In genomic region chr17:40563371-40564052, GRCh38 we compare ENCODE assay signal across 1 cellular context.
TF ChIP-seq lines count a peak whose summit lies in the region.

No MANE protein-coding gene starts in this region.

TF ChIP-seq in GM12878, 131 proteins besides CTCF, POLR2A, EP300 and RAD21 (continued from another document and continues in another):
- TF ChIP-seq ZBTB11 (CRISPR knock-in tag; IDR thresholded peaks at IDR 0.05) (0 out of 2 replicates have a peak, but pooled peaks have one; percentile 36), CBFB (IDR thresholded peaks at IDR 0.05; ENCODE audit: low read depth) (0 out of 2 replicates have a peak, but pooled peaks have one; percentile 50), NFYA (IDR thresholded peaks at IDR 0.05; ENCODE audit: borderline replicate concordance, low read depth, low read length) (no peak), WRNIP1 (IDR thresholded peaks at IDR 0.05; ENCODE audit: borderline replicate concordance, low read depth, low read length) (0 out of 2 replicates have a peak, but pooled peaks have one; percentile 31), ZNF207 (IDR thresholded peaks at IDR 0.05; ENCODE audit: borderline replicate concordance) (no peak), ESRRA (IDR thresholded peaks at IDR 0.05; ENCODE audit: low read length) (no peak), TARDBP (IDR thresholded peaks at IDR 0.05; ENCODE audit: borderline replicate concordance) (no peak), IKZF1 (conservative IDR thresholded peaks at IDR 0.05) (peak; percentile 15; the same call in 1 of the 2 replicates), MYC (IDR thresholded peaks at IDR 0.05; ENCODE audit: insufficient read depth, insufficient read length, insufficient replicate concordance, low read length, severe bottlenecking) (no peak), TBL1XR1 (IDR thresholded peaks at IDR 0.05; ENCODE audit: low read depth, low read length) (peak; percentile 40; the same call in 1 of the 2 replicates), MAX (IDR thresholded peaks at IDR 0.05; ENCODE audit: low read depth, low read length) (no peak; the same call in 1 of the 2 replicates), TAF1 (IDR thresholded peaks at IDR 0.05; ENCODE audit: borderline replicate concordance, low read depth, low read length) (peak; percentile 2; the same call in 1 of the 2 replicates), E2F8 (IDR thresholded peaks at IDR 0.05; ENCODE audit: low read depth, partially characterized antibody) (no peak), KLF5 (IDR thresholded peaks at IDR 0.05; ENCODE audit: partially characterized antibody) (no peak), NRF1 (conservative IDR thresholded peaks at IDR 0.05; ENCODE audit: low read depth, low read length) (no peak), IRF3 (IDR thresholded peaks at IDR 0.05) (no peak), ELK1 (IDR thresholded peaks at IDR 0.05; ENCODE audit: low read depth, low read length) (no peak), PBX3 (IDR thresholded peaks at IDR 0.05; ENCODE audit: insufficient replicate concordance, low read depth, low read length) (no peak), ZNF384 (IDR thresholded peaks at IDR 0.05; ENCODE audit: borderline replicate concordance, low read depth, low read length) (no peak), MYB (IDR thresholded peaks at IDR 0.05; ENCODE audit: borderline replicate concordance, low read depth, low read length) (peak; percentile 80), PML (IDR thresholded peaks at IDR 0.05; ENCODE audit: low read length) (peak; percentile 64), SP1 (IDR thresholded peaks at IDR 0.05; ENCODE audit: low read depth, low read length) (no peak), SREBF1 (IDR thresholded peaks at IDR 0.05; ENCODE audit: low read length) (0 out of 2 replicates have a peak, but pooled peaks have one; percentile 18), CHD2 (IDR thresholded peaks at IDR 0.05; ENCODE audit: borderline replicate concordance, low read depth, low read length) (peak; percentile 61), RB1 (IDR thresholded peaks at IDR 0.05; ENCODE audit: borderline replicate concordance) (no peak), PAX5 (IDR thresholded peaks at IDR 0.05; ENCODE audit: borderline replicate concordance, low read depth, low read length) (peak; percentile 43; the same call in 1 of the 2 replicates), RELB (IDR thresholded peaks at IDR 0.05; ENCODE audit: low read depth) (no peak), BACH1 (IDR thresholded peaks at IDR 0.05; ENCODE audit: borderline replicate concordance) (peak; percentile 94), ATF7 (IDR thresholded peaks at IDR 0.05; ENCODE audit: low read depth) (no peak), RUNX3 (IDR thresholded peaks at IDR 0.05; ENCODE audit: low read length) (no peak), ZNF622 (IDR thresholded peaks at IDR 0.05) (no peak), SIX5 (IDR thresholded peaks at IDR 0.05; ENCODE audit: low read depth, low read length, severe bottlenecking) (no peak), RBBP5 (conservative IDR thresholded peaks at IDR 0.05) (no peak), POU2F2 (IDR thresholded peaks at IDR 0.05; ENCODE audit: borderline replicate concordance, low read depth, low read length) (peak; percentile 86; the same call in 2 of the 3 replicates), JUNB (IDR thresholded peaks at IDR 0.05) (peak; percentile 62), PRDM15 (CRISPR knock-in tag; IDR thresholded peaks at IDR 0.05) (0 out of 2 replicates have a peak, but pooled peaks have one; percentile 3), SMARCA5 (IDR thresholded peaks at IDR 0.05) (no peak), E2F4 (IDR thresholded peaks at IDR 0.05; ENCODE audit: low read depth, low read length) (0 out of 2 replicates have a peak, but pooled peaks have one; percentile 25), NR2F1 (conservative IDR thresholded peaks at IDR 0.05) (no peak), EZH2 (IDR thresholded peaks at IDR 0.05; ENCODE audit: borderline replicate concordance, control insufficient read depth, low read depth, low read length) (no peak), ZNF274 (IDR thresholded peaks at IDR 0.05; ENCODE audit: insufficient read depth, insufficient read length) (no peak), SMC3 (IDR thresholded peaks at IDR 0.05; ENCODE audit: borderline replicate concordance, low read length) (peak; percentile 20; the same call in 1 of the 2 replicates), NBN (IDR thresholded peaks at IDR 0.05) (no peak), SMAD1 (IDR thresholded peaks at IDR 0.05; ENCODE audit: low read depth, partially characterized antibody) (peak; percentile 76), EED (IDR thresholded peaks at IDR 0.05; ENCODE audit: low read depth) (0 out of 2 replicates have a peak, but pooled peaks have one; percentile 27), YY1 (IDR thresholded peaks at IDR 0.05; ENCODE audit: low read depth, low read length) (peak; percentile 33)
